ENCODE assay signal across 8 cellular contexts in genomic region chr19:18919086-18919894, GRCh38. TPM values are rescaled to one million over a fixed set of nuclear protein-coding genes. Genes with fewer than 3 reads are reported as not detected.
DNase-seq lines count a peak whose midpoint lies in the region; ATAC-seq lines count a peak whose summit lies in the region.

Gene COPE (minus strand): TSS chr19:18919387. CDS start chr19:18919348, 39 bp downstream.
A gene with protein sequence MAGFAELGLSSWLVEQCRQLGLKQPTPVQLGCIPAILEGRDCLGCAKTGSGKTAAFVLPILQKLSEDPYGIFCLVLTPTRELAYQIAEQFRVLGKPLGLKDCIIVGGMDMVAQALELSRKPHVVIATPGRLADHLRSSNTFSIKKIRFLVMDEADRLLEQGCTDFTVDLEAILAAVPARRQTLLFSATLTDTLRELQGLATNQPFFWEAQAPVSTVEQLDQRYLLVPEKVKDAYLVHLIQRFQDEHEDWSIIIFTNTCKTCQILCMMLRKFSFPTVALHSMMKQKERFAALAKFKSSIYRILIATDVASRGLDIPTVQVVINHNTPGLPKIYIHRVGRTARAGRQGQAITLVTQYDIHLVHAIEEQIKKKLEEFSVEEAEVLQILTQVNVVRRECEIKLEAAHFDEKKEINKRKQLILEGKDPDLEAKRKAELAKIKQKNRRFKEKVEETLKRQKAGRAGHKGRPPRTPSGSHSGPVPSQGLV (plus strand): TSS chr19:18919715. CDS start chr19:18919742, 27 bp downstream.

- H3K4me3 Mint-ChIP-seq in dendritic cell treated with granulocyte-macrophage colony-stimulating factor and Interleukin-4, amounts not matched to agents 40 ng/mL and 50 ng/mL, for 4 days: peak within 1 kb of the TSS; percentile 86

- peaks cover 46% of the 10 kb centered on the region for H3K4me1 Mint-ChIP-seq in dendritic cell treated with granulocyte-macrophage colony-stimulating factor and Interleukin-4, amounts not matched to agents 40 ng/mL and 50 ng/mL, for 4 days (ENCODE audit: low read depth)

- H3K9ac ChIP-seq in BLaER1 treated with 17β-estradiol and CSF1 and Interleukin-3, amounts not matched to agents 10 nM and 100 nM: peak within 1 kb of the TSS; percentile 92 to 96 (median 93)

- H4K20me1 ChIP-seq in BLaER1 treated with 17β-estradiol and CSF1 and Interleukin-3, amounts not matched to agents 10 nM and 100 nM: peaks cover 19 to 85% (median 65%) of the 10 kb centered on the region in 11 experiments; a peak in 21 of 22 replicates

- intact Hi-C loops in dendritic cell treated with granulocyte-macrophage colony-stimulating factor and Interleukin-4, amounts not matched to agents 40 ng/mL and 50 ng/mL, for 4 days (cut with micrococcal nuclease): loop anchor here (1.0 to 5.0 kb wide), 3 partner anchors 13 to 68 kb away; no protein-coding TSS in a partner anchor

- H3K36me3 Mint-ChIP-seq in dendritic cell treated with granulocyte-macrophage colony-stimulating factor and Interleukin-4, amounts not matched to agents 40 ng/mL and 50 ng/mL, for 4 days (ENCODE audit: low read depth): peaks cover 90% of the 10 kb centered on the region

- peak within 1 kb of the TSS; percentile 89 to 95 (median 93) for H3K27ac ChIP-seq in BLaER1 treated with 17β-estradiol and CSF1 and Interleukin-3, amounts not matched to agents 10 nM and 100 nM

- H3K4me3 ChIP-seq in BLaER1 treated with 17β-estradiol and CSF1 and Interleukin-3, amounts not matched to agents 10 nM and 100 nM: peak within 1 kb of the TSS; percentile 80 to 99 (median 92)

- peaks cover 49 to 58% (median 52%) of the 10 kb centered on the region in 10 experiments for H3K4me1 ChIP-seq in BLaER1 treated with 17β-estradiol and CSF1 and Interleukin-3, amounts not matched to agents 10 nM and 100 nM

- peaks cover 40 to 64% (median 49%) of the 10 kb centered on the region in 11 experiments for H3K36me3 ChIP-seq in BLaER1 treated with 17β-estradiol and CSF1 and Interleukin-3, amounts not matched to agents 10 nM and 100 nM

- H3K27ac Mint-ChIP-seq in dendritic cell treated with granulocyte-macrophage colony-stimulating factor and Interleukin-4, amounts not matched to agents 40 ng/mL and 50 ng/mL, for 4 days: peak within 1 kb of the TSS; percentile 96

- H3K4me2 ChIP-seq in BLaER1 treated with 17β-estradiol and CSF1 and Interleukin-3, amounts not matched to agents 10 nM and 100 nM: peak within 1 kb of the TSS; percentile 90 to 99 (median 98)

- no peaks in the 10 kb centered on the region for H3K27me3 ChIP-seq in BLaER1 treated with 17β-estradiol and CSF1 and Interleukin-3, amounts not matched to agents 10 nM and 100 nM

- no peaks in the 10 kb centered on the region for H3K9me3 ChIP-seq in BLaER1 treated with 17β-estradiol and CSF1 and Interleukin-3, amounts not matched to agents 10 nM and 100 nM (replicated peaks in 1 of 11)

- peak; percentile 96 for DNase-seq in NCI-H748 treated with DMSO at 0.1 percent for 48 hours (lab: John Stamatoyannopoulos, UW)
- DNase-seq in activated CD4-positive, alpha-beta T cell treated with anti-CD3 and anti-CD28 coated beads, Interleukin-2, amount 50 U/mL, for 24 hours (ENCODE audit: low read depth in 1 of 2, low spot score in 1 of 2): peak; percentile 93 to 97
- peak; percentile 98 for DNase-seq in left lobe of liver (ENCODE audit: low spot score)
- peak; percentile 96 for DNase-seq in stimulated activated CD4-positive, alpha-beta T cell treated with anti-CD3 and anti-CD28 coated beads, Interleukin-2, amount 100 ng/mL, for 4 hours (ENCODE audit: low read depth)

- H3K27me3 Mint-ChIP-seq in dendritic cell treated with granulocyte-macrophage colony-stimulating factor and Interleukin-4, amounts not matched to agents 40 ng/mL and 50 ng/mL, for 4 days: no peaks in the 10 kb centered on the region

- peak; percentile 92 for ATAC-seq in GM19351 (IDR thresholded peaks at IDR 0.05; ENCODE audit: unreplicated experiment)
- peak; percentile 95 for ATAC-seq in HG03521 (IDR thresholded peaks at IDR 0.05; ENCODE audit: unreplicated experiment)
- ATAC-seq in left lobe of liver: peak; percentile 97

- no peaks in the 10 kb centered on the region for H3K9me3 Mint-ChIP-seq in dendritic cell treated with granulocyte-macrophage colony-stimulating factor and Interleukin-4, amounts not matched to agents 40 ng/mL and 50 ng/mL, for 4 days

RNA-seq across cellular contexts. Expression of gene COPE, which starts in this region (rescaled TPM):
- 113 TPM for total RNA-seq in left lobe of liver

RNA-seq across cellular contexts. Expression of the second gene that starts in this region (rescaled TPM):
- total RNA-seq in left lobe of liver: 18.9 TPM

Comparison
In these comparisons a context has a peak if more than half of its experiments do, and no peak if none do; other contexts are left out.
1. Peak in every context shown above with its lines: DNase-seq, ATAC-seq, H3K4me3 ChIP-seq and H3K27ac ChIP-seq.